ENCODE assay signal across 13 cellular contexts in genomic region chr19:38039966-38040365, GRCh38.
DNase-seq lines count a peak whose midpoint lies in the region; ATAC-seq and TF ChIP-seq lines count a peak whose summit lies in the region.
"Had no signal": no experiment of that assay in that cellular context is flagged by ENCODE, and none has a peak within 500 bp of the region (broad histone marks: within the 10 kb centered on the region; RNA-seq: fewer than 3 reads in every experiment).

No MANE protein-coding gene starts in this region.

- no peak overlapping the region for H3K4me3 ChIP-seq in astrocyte of the spinal cord (ENCODE audit: low read depth, low read length)
- H3K4me3 ChIP-seq: K562, SJCRH30, vagina had no signal

- in situ Hi-C loops in astrocyte of the spinal cord (cut with HindIII; ENCODE audit: low sequenced_read_pairs): no loop called here

- intact Hi-C loops in left colon (cut with DNase I, micrococcal nuclease): no loop called here

- ATAC-seq in left colon: no peak
- no peak for ATAC-seq in GM21515 (IDR thresholded peaks at IDR 0.05; ENCODE audit: unreplicated experiment)
- ATAC-seq: K562 had no signal

- no peak for TF ChIP-seq CTCF in astrocyte of the spinal cord (IDR thresholded peaks at IDR 0.05; ENCODE audit: low read depth, low read length)

- DNase-seq in EH (ENCODE audit: low read depth) (peak; percentile 98), HT1080 (ENCODE audit: low read depth) (peak; percentile 96), astrocyte of the spinal cord (ENCODE audit: low read depth, low spot score) (peak; percentile 92), myocyte (ENCODE audit: low read depth) (peak; percentile 17), NOMO-1 treated with dmso at 0.1 percent for 144 hours (lab: John Stamatoyannopoulos, UW; ENCODE audit: unreplicated experiment) (no peak), left colon (no peak)
- DNase-seq: activated CD4-positive, alpha-beta T cell treated with anti-CD3 and anti-CD28 coated beads, Interleukin-2, amount 50 U/mL, for 4 hours; DND-41; SJCRH30; small intestine had no signal

Comparison
In these comparisons a context has a peak if more than half of its experiments do, and no peak if none do; other contexts are left out.
1. DNase-seq: peak in EH (single experiment), HT1080 (single experiment), astrocyte of the spinal cord (single experiment) and myocyte (single experiment); none in NOMO-1 treated with dmso at 0.1 percent for 144 hours (single experiment) and left colon (0 of 2).